ENCODE assay signal across 1 cellular context in the genomic region with DNA sequence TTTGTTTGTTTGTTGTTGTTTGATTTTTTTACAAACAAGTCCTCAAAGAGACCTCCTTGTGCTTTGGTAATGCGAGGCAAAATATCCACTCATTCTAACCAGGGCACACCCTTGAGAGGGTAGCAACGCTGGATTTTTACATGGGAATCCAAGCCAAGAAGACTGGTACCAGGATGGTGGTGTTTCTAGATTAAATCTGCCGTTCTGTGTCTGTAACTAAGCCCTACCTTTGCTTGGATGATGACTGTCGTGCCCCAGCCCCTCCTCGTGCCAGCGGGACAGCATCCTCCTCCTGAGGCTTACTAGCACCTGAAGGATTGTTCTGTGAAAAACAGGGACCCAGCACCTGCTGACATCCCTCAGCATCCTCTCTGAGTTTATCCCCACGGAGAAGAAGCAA.
TF ChIP-seq lines count a peak whose summit lies in the region.

No MANE protein-coding gene starts in this region.

TF ChIP-seq in IMR-90, 13 proteins besides CTCF, POLR2A, EP300 and RAD21:
- TF ChIP-seq NFE2L2 (IDR thresholded peaks at IDR 0.05; ENCODE audit: low read depth, low read length) (no peak), BHLHE40 (IDR thresholded peaks at IDR 0.05; ENCODE audit: low read depth, low read length) (no peak), CEBPB (IDR thresholded peaks at IDR 0.05; ENCODE audit: low read depth, low read length) (no peak), MXI1 (IDR thresholded peaks at IDR 0.05; ENCODE audit: borderline replicate concordance, low read depth, low read length) (no peak), SMC3 (IDR thresholded peaks at IDR 0.05; ENCODE audit: low read depth, low read length) (no peak)
